Comparison of ENCODE assay signal across 11 cellular contexts in genomic region chr2:238143239-238143951, GRCh38. TPM values are rescaled to one million over a fixed set of nuclear protein-coding genes. Genes with fewer than 3 reads are reported as not detected.
DNase-seq lines count a peak whose midpoint lies in the region; ATAC-seq, FAIRE-seq and TF ChIP-seq lines count a peak whose summit lies in the region.
"Had no signal": no experiment of that assay in that cellular context is flagged by ENCODE, and none has a peak within 500 bp of the region (broad histone marks: within the 10 kb centered on the region; RNA-seq: fewer than 3 reads in every experiment).

No MANE protein-coding gene starts in this region.

- H4K91ac ChIP-seq in neuronal stem cell (ENCODE audit: low read depth, low read length, poor library complexity): no peak overlapping the region

- H3K4me1 ChIP-seq in neuronal stem cell (ENCODE audit: control insufficient read depth in 2 of 2, insufficient read depth in 1 of 2, low read depth in 1 of 2, low read length in 2 of 2) (peaks cover 7 to 12% of the 10 kb centered on the region in 2 donors), mesendoderm (ENCODE audit: control insufficient read depth, low read depth, low read length) (no peaks in the 10 kb centered on the region)
- H3K4me1 ChIP-seq: upper lobe of right lung had no signal

- no peak overlapping the region for H3K9ac ChIP-seq in neuronal stem cell (ENCODE audit: low read depth, low read length, poor library complexity)
- no peak overlapping the region for H3K9ac ChIP-seq in mesendoderm (ENCODE audit: low read length)

- H3K9me3 Mint-ChIP-seq in activated CD4-positive, alpha-beta memory T cell treated with anti-CD3 and anti-CD28 coated beads for 36 hours: no peaks in the 10 kb centered on the region
- H3K9me3 Mint-ChIP-seq in activated CD4-positive, alpha-beta memory T cell treated with anti-CD3 and anti-CD28 coated beads, Interleukin-2, amount 10 ng/mL, durations not matched to agents 7 days and 5 days: no peaks in the 10 kb centered on the region

- H3K23ac ChIP-seq in neuronal stem cell (ENCODE audit: low read depth, low read length, poor library complexity): peak overlapping the region; percentile 47
- no peak overlapping the region for H3K23ac ChIP-seq in mesendoderm (ENCODE audit: low read length)

- H3K27ac ChIP-seq in neuronal stem cell (replicated peaks; ENCODE audit: low read length): no peak overlapping the region
- no peak overlapping the region for H3K27ac ChIP-seq in mesendoderm (ENCODE audit: low read depth, low read length)
- H3K27ac ChIP-seq: upper lobe of right lung had no signal

- no peaks in the 10 kb centered on the region for H3K27me3 ChIP-seq in bronchial epithelial cell (ENCODE audit: control insufficient read depth, insufficient read depth, low read length)
- H3K27me3 ChIP-seq in neuronal stem cell (ENCODE audit: control insufficient read depth in 3 of 3, insufficient read depth in 3 of 3, low read depth in 1 of 3, low read length in 3 of 3): peaks cover 0 to 12% (median 0%) of the 10 kb centered on the region in 3 experiments
- H3K27me3 ChIP-seq in mesendoderm (ENCODE audit: insufficient read depth, low read length, poor library complexity): no peaks in the 10 kb centered on the region
- H3K27me3 ChIP-seq: upper lobe of right lung had no signal

- no peak for TF ChIP-seq CTCF in bronchial epithelial cell (IDR thresholded peaks at IDR 0.05; ENCODE audit: insufficient read depth, low read length, severe bottlenecking)

- peaks cover 5% of the 10 kb centered on the region for H3K79me1 ChIP-seq in neuronal stem cell (ENCODE audit: low read depth, low read length)
- no peaks in the 10 kb centered on the region for H3K79me1 ChIP-seq in mesendoderm (ENCODE audit: low read length)

- no peak overlapping the region for H4K8ac ChIP-seq in neuronal stem cell (ENCODE audit: low read depth, low read length)
- no peak overlapping the region for H4K8ac ChIP-seq in mesendoderm (ENCODE audit: low read depth, low read length)

- peak overlapping the region; percentile 58 for H2BK15ac ChIP-seq in neuronal stem cell (ENCODE audit: low read length)
- H2BK15ac ChIP-seq in mesendoderm (replicated peaks; ENCODE audit: low read depth): no peak overlapping the region

- no peak overlapping the region for H4K5ac ChIP-seq in mesendoderm (ENCODE audit: low read length)

- CTCF ChIA-PET in activated CD4-positive, alpha-beta memory T cell treated with anti-CD3 and anti-CD28 coated beads for 36 hours (lab: Charles Lee): no interaction called here
- CTCF ChIA-PET in activated CD4-positive, alpha-beta memory T cell treated with anti-CD3 and anti-CD28 coated beads, Interleukin-2, amount 10 ng/mL, durations not matched to agents 7 days and 5 days (lab: Charles Lee): interaction anchor here (1.1 kb wide), 1 partner anchor 11 kb away, joined by 3 read pairs; no protein-coding TSS in a partner anchor

- H3K4me1 Mint-ChIP-seq in activated CD4-positive, alpha-beta memory T cell treated with anti-CD3 and anti-CD28 coated beads for 36 hours (ENCODE audit: low read depth): peaks cover 5% of the 10 kb centered on the region
- H3K4me1 Mint-ChIP-seq in activated CD4-positive, alpha-beta memory T cell treated with anti-CD3 and anti-CD28 coated beads, Interleukin-2, amount 10 ng/mL, durations not matched to agents 7 days and 5 days: peaks cover 2% of the 10 kb centered on the region

- FAIRE-seq in HTR-8/SVneo (lab: Jason Lieb, UNC): peak; percentile 33
- FAIRE-seq in bronchial epithelial cell (lab: Jason Lieb, UNC): no peak

- H3K56ac ChIP-seq in mesendoderm (ENCODE audit: low read length): no peak overlapping the region

- no peak overlapping the region for H3K27ac Mint-ChIP-seq in activated CD4-positive, alpha-beta memory T cell treated with anti-CD3 and anti-CD28 coated beads for 36 hours
- H3K27ac Mint-ChIP-seq in activated CD4-positive, alpha-beta memory T cell treated with anti-CD3 and anti-CD28 coated beads, Interleukin-2, amount 10 ng/mL, durations not matched to agents 7 days and 5 days: no peak overlapping the region
- H3K27ac Mint-ChIP-seq: CD4-positive, CD25-positive, alpha-beta regulatory T cell had no signal

- intact Hi-C loops in activated CD4-positive, alpha-beta memory T cell treated with anti-CD3 and anti-CD28 coated beads for 36 hours (cut with micrococcal nuclease): no loop called here

- H2BK5ac ChIP-seq in neuronal stem cell (ENCODE audit: low read length) (peak overlapping the region; percentile 75), mesendoderm (ENCODE audit: low read length) (no peak overlapping the region)

- H2BK120ac ChIP-seq in neuronal stem cell (ENCODE audit: low read depth, low read length): peak overlapping the region; percentile 61
- H2BK120ac ChIP-seq in mesendoderm (ENCODE audit: low read depth, low read length): no peak overlapping the region

- H3K36me3 Mint-ChIP-seq in activated CD4-positive, alpha-beta memory T cell treated with anti-CD3 and anti-CD28 coated beads for 36 hours: no peaks in the 10 kb centered on the region
- H3K36me3 Mint-ChIP-seq in activated CD4-positive, alpha-beta memory T cell treated with anti-CD3 and anti-CD28 coated beads, Interleukin-2, amount 10 ng/mL, durations not matched to agents 7 days and 5 days (ENCODE audit: low read depth): no peaks in the 10 kb centered on the region
- H3K36me3 Mint-ChIP-seq: CD4-positive, CD25-positive, alpha-beta regulatory T cell had no signal

- H3K4me3 Mint-ChIP-seq in activated CD4-positive, alpha-beta memory T cell treated with anti-CD3 and anti-CD28 coated beads for 36 hours: no peak overlapping the region
- H3K4me3 Mint-ChIP-seq in activated CD4-positive, alpha-beta memory T cell treated with anti-CD3 and anti-CD28 coated beads, Interleukin-2, amount 10 ng/mL, durations not matched to agents 7 days and 5 days: no peak overlapping the region
- H3K4me3 Mint-ChIP-seq: CD4-positive, CD25-positive, alpha-beta regulatory T cell had no signal

- H3K9me3 ChIP-seq in neuronal stem cell (replicated peaks in 1 of 2; ENCODE audit: control insufficient read depth in 2 of 2, insufficient read depth in 1 of 2, low read depth in 1 of 2, low read length in 2 of 2): no peaks in the 10 kb centered on the region
- H3K9me3 ChIP-seq: upper lobe of right lung had no signal

- no peaks in the 10 kb centered on the region for H3K27me3 Mint-ChIP-seq in activated CD4-positive, alpha-beta memory T cell treated with anti-CD3 and anti-CD28 coated beads for 36 hours
- H3K27me3 Mint-ChIP-seq in activated CD4-positive, alpha-beta memory T cell treated with anti-CD3 and anti-CD28 coated beads, Interleukin-2, amount 10 ng/mL, durations not matched to agents 7 days and 5 days: no peaks in the 10 kb centered on the region
- H3K27me3 Mint-ChIP-seq: CD4-positive, CD25-positive, alpha-beta regulatory T cell had no signal

- H2AK5ac ChIP-seq in neuronal stem cell (ENCODE audit: low read depth, low read length) (peak overlapping the region; percentile 6), mesendoderm (ENCODE audit: low read length) (no peak overlapping the region)

- H2BK12ac ChIP-seq in neuronal stem cell (ENCODE audit: low read length): peak overlapping the region; percentile 58

- H3K4me2 ChIP-seq in neuronal stem cell (ENCODE audit: insufficient read depth, low read length, poor library complexity, severe bottlenecking) (no peak overlapping the region), mesendoderm (ENCODE audit: low read length) (no peak overlapping the region)

- H3K14ac ChIP-seq in neuronal stem cell (ENCODE audit: low read length): no peak overlapping the region

- POLR2A ChIA-PET in activated CD4-positive, alpha-beta memory T cell treated with anti-CD3 and anti-CD28 coated beads for 36 hours (lab: Charles Lee): interaction anchor here (0.6 kb wide), 1 partner anchor 178 kb away, joined by 3 read pairs; no protein-coding TSS in a partner anchor
- POLR2A ChIA-PET in activated CD4-positive, alpha-beta memory T cell treated with anti-CD3 and anti-CD28 coated beads, Interleukin-2, amount 10 ng/mL, durations not matched to agents 7 days and 5 days (lab: Charles Lee): no interaction called here

- DNase-seq in activated CD4-positive, alpha-beta memory T cell treated with anti-CD3 and anti-CD28 coated beads for 36 hours: peak; percentile 47
- no peak for DNase-seq in activated CD4-positive, alpha-beta memory T cell treated with anti-CD3 and anti-CD28 coated beads, Interleukin-2, amount 10 ng/mL, durations not matched to agents 7 days and 5 days
- DNase-seq in HTR-8/SVneo (ENCODE audit: insufficient read length, low spot score): peak; percentile 66
- DNase-seq in bronchial epithelial cell (ENCODE audit: low read depth): peak; percentile 70
- DNase-seq in neuronal stem cell (ENCODE audit: low spot score): no peak
- DNase-seq in effector CD8-positive, alpha-beta T cell (lab: John Stamatoyannopoulos, UW): no peak
- DNase-seq in mesendoderm: no peak
- DNase-seq: activated T-cell treated with anti-CD3 and anti-CD28 coated beads for 4 hours; CD4-positive, CD25-positive, alpha-beta regulatory T cell; upper lobe of right lung had no signal

- H3K18ac ChIP-seq in neuronal stem cell (ENCODE audit: low read length): peak overlapping the region; percentile 57
- H3K18ac ChIP-seq in mesendoderm (ENCODE audit: low read length): no peak overlapping the region

- peak overlapping the region; percentile 53 for H3K4ac ChIP-seq in neuronal stem cell (ENCODE audit: low read length)
- no peak overlapping the region for H3K4ac ChIP-seq in mesendoderm (ENCODE audit: low read depth, low read length)

- no peaks in the 10 kb centered on the region for H3K36me3 ChIP-seq in bronchial epithelial cell (ENCODE audit: control insufficient read depth, insufficient read depth, low read length)
- no peaks in the 10 kb centered on the region for H3K36me3 ChIP-seq in neuronal stem cell (replicated peaks in 1 of 2; ENCODE audit: control insufficient read depth in 2 of 2, insufficient read depth in 2 of 2, low read length in 2 of 2)
- H3K36me3 ChIP-seq in mesendoderm (ENCODE audit: control insufficient read depth, insufficient read depth, low read length): no peaks in the 10 kb centered on the region
- H3K36me3 ChIP-seq: upper lobe of right lung had no signal

- no peak for ATAC-seq in HG02610 (IDR thresholded peaks at IDR 0.05; ENCODE audit: unreplicated experiment)
- ATAC-seq: upper lobe of right lung had no signal

- no peak overlapping the region for H3K4me3 ChIP-seq in bronchial epithelial cell (ENCODE audit: low read depth, low read length)
- no peak overlapping the region for H3K4me3 ChIP-seq in neuronal stem cell (ENCODE audit: low read length in 2 of 2)
- H3K4me3 ChIP-seq in mesendoderm (ENCODE audit: low read length): no peak overlapping the region
- H3K4me3 ChIP-seq: upper lobe of right lung had no signal

- no peak overlapping the region for H2AFZ ChIP-seq in neuronal stem cell (ENCODE audit: low read length)

- WGBS in neuronal stem cell (ENCODE audit: extremely low coverage in 2 of 2, insufficient read length in 2 of 2, insufficient replicate concordance in 1 of 2), 2 donors: no CpG with 5 or more reads among the region's 20 CpGs
- no CpG with 5 or more reads among the region's 20 CpGs for WGBS in mesendoderm (ENCODE audit: extremely low coverage, insufficient coverage, low lambda C conversion rate)

- H3K79me2 ChIP-seq in mesendoderm (ENCODE audit: control insufficient read depth, insufficient read depth, low read length): no peaks in the 10 kb centered on the region

RNA-seq across cellular contexts. Expression of gene KLHL30, which starts 4.9 kb away (rescaled TPM):
- total RNA-seq in activated CD4-positive, alpha-beta memory T cell treated with anti-CD3 and anti-CD28 coated beads for 36 hours: not detected
- total RNA-seq in activated CD4-positive, alpha-beta memory T cell treated with anti-CD3 and anti-CD28 coated beads, Interleukin-2, amount 10 ng/mL, durations not matched to agents 7 days and 5 days: not detected
- total RNA-seq in bronchial epithelial cell: 0.26 and 0.38 TPM in 2 replicates
- 0.06 TPM for polyA plus RNA-seq in neuronal stem cell (2013, experiment 1 of 2)
- 0.07 TPM for polyA plus RNA-seq in neuronal stem cell (2013, experiment 2 of 2)
- 0.03 TPM for polyA plus RNA-seq in mesendoderm (2013, experiment 1 of 2)
- not detected for polyA plus RNA-seq in mesendoderm (2013, experiment 2 of 2)
- total RNA-seq: CD4-positive, CD25-positive, alpha-beta regulatory T cell had no signal
- polyA plus RNA-seq: CD4-positive, CD25-positive, alpha-beta regulatory T cell had no signal

RNA-seq across cellular contexts. Expression of gene ERFE, which starts 15.4 kb away (rescaled TPM):
- total RNA-seq in activated CD4-positive, alpha-beta memory T cell treated with anti-CD3 and anti-CD28 coated beads for 36 hours: not detected
- not detected for total RNA-seq in activated CD4-positive, alpha-beta memory T cell treated with anti-CD3 and anti-CD28 coated beads, Interleukin-2, amount 10 ng/mL, durations not matched to agents 7 days and 5 days
- total RNA-seq in bronchial epithelial cell: 4.2 and 5.8 TPM in 2 replicates
- 0.43 TPM for polyA plus RNA-seq in neuronal stem cell (2013, experiment 1 of 2)
- 0.37 TPM for polyA plus RNA-seq in neuronal stem cell (2013, experiment 2 of 2)
- 0.39 TPM for polyA plus RNA-seq in mesendoderm (2013, experiment 1 of 2)
- 0.41 TPM for polyA plus RNA-seq in mesendoderm (2013, experiment 2 of 2)
- total RNA-seq: CD4-positive, CD25-positive, alpha-beta regulatory T cell; upper lobe of right lung had no signal

RNA-seq across cellular contexts. Expression of gene ESPNL, which starts 43.3 kb away (rescaled TPM):
- under 1 TPM; 0.12 to 0.14 TPM for total RNA-seq in activated CD4-positive, alpha-beta memory T cell treated with anti-CD3 and anti-CD28 coated beads for 36 hours
- under 1 TPM; 0.05 to 0.18 TPM for total RNA-seq in activated CD4-positive, alpha-beta memory T cell treated with anti-CD3 and anti-CD28 coated beads, Interleukin-2, amount 10 ng/mL, durations not matched to agents 7 days and 5 days
- under 0.01 TPM in 1 of 2 replicates, not detected in the other for total RNA-seq in bronchial epithelial cell
- 0.45 TPM for polyA plus RNA-seq in neuronal stem cell (2013, experiment 1 of 2)
- 0.46 TPM for polyA plus RNA-seq in neuronal stem cell (2013, experiment 2 of 2)
- polyA plus RNA-seq in mesendoderm (2013, experiment 1 of 2): 0.46 TPM
- 0.50 TPM for polyA plus RNA-seq in mesendoderm (2013, experiment 2 of 2)
- total RNA-seq: CD4-positive, CD25-positive, alpha-beta regulatory T cell had no signal
- polyA plus RNA-seq: CD4-positive, CD25-positive, alpha-beta regulatory T cell had no signal

Comparison
In these comparisons a context has a peak if more than half of its experiments do, and no peak if none do; other contexts are left out.
1. DNase-seq: peak in activated CD4-positive, alpha-beta memory T cell treated with anti-CD3 and anti-CD28 coated beads for 36 hours (single experiment), HTR-8/SVneo (single experiment) and bronchial epithelial cell (single experiment); none in activated CD4-positive, alpha-beta memory T cell treated with anti-CD3 and anti-CD28 coated beads, Interleukin-2, amount 10 ng/mL, durations not matched to agents 7 days and 5 days (single experiment), neuronal stem cell (single experiment), effector CD8-positive, alpha-beta T cell (single experiment) and mesendoderm (single experiment).